6 cellular contexts compared by ENCODE assay signal in genomic region chr19:1237027-1237659, GRCh38. TPM values are rescaled to one million over a fixed set of nuclear protein-coding genes. Genes with fewer than 3 reads are reported as not detected.
DNase-seq lines count a peak whose midpoint lies in the region; TF ChIP-seq lines count a peak whose summit lies in the region.

No MANE protein-coding gene starts in this region.

- no peak overlapping the region for H2AFZ ChIP-seq in Loucy (ENCODE audit: low read length)

- TF ChIP-seq CTCF in Loucy (conservative IDR thresholded peaks at IDR 0.05; ENCODE audit: low read length) (no peak), sigmoid colon (IDR thresholded peaks at IDR 0.05) (no peak)

- intact Hi-C loops in sigmoid colon (cut with DNase I), result loop anchor here (2.0 kb wide), 1 partner anchor 16 kb away; no protein-coding TSS in a partner anchor

- H3K9me3 ChIP-seq in Loucy (ENCODE audit: insufficient read depth, low read depth, low read length) (no peaks in the 10 kb centered on the region), ectodermal cell (ENCODE audit: control insufficient read depth, low read length) (no peaks in the 10 kb centered on the region), sigmoid colon (no peaks in the 10 kb centered on the region)

- peaks cover 5% of the 10 kb centered on the region for H3K79me2 ChIP-seq in Loucy (ENCODE audit: insufficient read depth, low read length)

- H3K27ac ChIP-seq in ectodermal cell (ENCODE audit: insufficient read depth, low read depth, low read length, poor library complexity, severe bottlenecking) (no peak overlapping the region), sigmoid colon (peak overlapping the region in 3 of 4 donors; percentile 34 to 68 (median 61))

- 1% methylated on average over 60 of the region's 60 CpGs for WGBS in ectodermal cell, 2 experiments
- 1% methylated on average over 60 of the region's 60 CpGs for WGBS in sigmoid colon, 2 donors

- no peak for TF ChIP-seq EP300 in sigmoid colon (IDR thresholded peaks at IDR 0.05)

- H3F3A ChIP-seq in Loucy (ENCODE audit: low read depth), result peaks cover 10% of the 10 kb centered on the region; the same call in 1 of the 2 replicates

- DNase-seq in sigmoid colon (peak; percentile 82), hippocampal formation (lab: John Stamatoyannopoulos, UW) (no peak), iPS-NIHi7 (ENCODE audit: extremely low spot score) (no peak)
- DNase-seq in stimulated activated CD4-positive, alpha-beta T cell treated with anti-CD3 and anti-CD28 coated beads, Interleukin-15, amount 100 ng/mL, for 24 hours, result no peak

- H3K4me3 ChIP-seq in Loucy (ENCODE audit: low read length, poor library complexity, severe bottlenecking) (peak overlapping the region; percentile 60), ectodermal cell (ENCODE audit: insufficient read depth, low read depth, low read length) (peak overlapping the region; percentile 73), sigmoid colon (peak overlapping the region; percentile 33 to 64 (median 50))

- no peaks in the 10 kb centered on the region for H3K36me3 ChIP-seq in Loucy (ENCODE audit: insufficient read depth, low read length)
- H3K36me3 ChIP-seq in ectodermal cell (ENCODE audit: control insufficient read depth, insufficient read depth, low read length), result peaks cover 17% of the 10 kb centered on the region
- no peaks in the 10 kb centered on the region for H3K36me3 ChIP-seq in sigmoid colon

- no peaks in the 10 kb centered on the region for H4K20me1 ChIP-seq in Loucy (ENCODE audit: insufficient read depth, low read length, poor library complexity, severe bottlenecking)

- H3K9ac ChIP-seq in Loucy (ENCODE audit: low read depth, low read length, poor library complexity, severe bottlenecking), result no peak overlapping the region

- H3K9me2 ChIP-seq in Loucy (replicated peaks; ENCODE audit: low read depth, low read length), result no peaks in the 10 kb centered on the region

- H3K4me1 ChIP-seq in Loucy (ENCODE audit: insufficient read depth, low read length, poor library complexity, severe bottlenecking) (peaks cover 6% of the 10 kb centered on the region), ectodermal cell (ENCODE audit: control insufficient read depth, insufficient read depth, low read length) (peaks cover 3% of the 10 kb centered on the region), sigmoid colon (peaks cover 0 to 56% (median 52%) of the 10 kb centered on the region in 4 donors)

- peak overlapping the region; percentile 65 for H3K4me2 ChIP-seq in Loucy (ENCODE audit: low read depth, low read length, poor library complexity, severe bottlenecking)

- H3K27me3 ChIP-seq in Loucy (ENCODE audit: insufficient read depth, low read length, poor library complexity, severe bottlenecking) (no peaks in the 10 kb centered on the region), ectodermal cell (ENCODE audit: control insufficient read depth, insufficient read depth, low read length, poor library complexity, severe bottlenecking) (peaks cover 5% of the 10 kb centered on the region), sigmoid colon (peaks cover 6 to 19% (median 7%) of the 10 kb centered on the region in 3 donors)

- no peak for TF ChIP-seq POLR2A in sigmoid colon (IDR thresholded peaks at IDR 0.05)

RNA-seq across cellular contexts. Expression of gene CBARP, which starts 0.7 kb away (rescaled TPM):
- 19.8 TPM for polyA plus RNA-seq in ectodermal cell (2013, experiment 1 of 4)
- 16.0 TPM for polyA plus RNA-seq in ectodermal cell (2013, experiment 2 of 4)
- 20.8 TPM for polyA plus RNA-seq in ectodermal cell (2013, experiment 3 of 4)
- 21.1 TPM for polyA plus RNA-seq in ectodermal cell (2013, experiment 4 of 4)
- under 1 TPM in 3 of 4 donors, not detected in 1; 0.36 to 0.82 (median 0.81) TPM for total RNA-seq in sigmoid colon
- under 1 TPM in 1 of 3 donors, not detected in 2; 0.36 TPM for polyA plus RNA-seq in sigmoid colon

RNA-seq across cellular contexts. Expression of gene ATP5F1D, which starts 4.4 kb away (rescaled TPM):
- 126 TPM for polyA plus RNA-seq in ectodermal cell (2013, experiment 1 of 4)
- polyA plus RNA-seq in ectodermal cell (2013, experiment 2 of 4), result 105 TPM
- 117 TPM for polyA plus RNA-seq in ectodermal cell (2013, experiment 3 of 4)
- polyA plus RNA-seq in ectodermal cell (2013, experiment 4 of 4), result 124 TPM
- 100 to 1,000 TPM in 3 of 4 donors, 10 to 100 TPM in 1; 74.7 to 112 (median 104) TPM for total RNA-seq in sigmoid colon
- polyA plus RNA-seq in sigmoid colon, result 100 to 1,000 TPM; 294 to 390 (median 352) TPM

RNA-seq across cellular contexts. Expression of gene MIDN, which starts 11.2 kb away (rescaled TPM):
- polyA plus RNA-seq in ectodermal cell (2013, experiment 1 of 4), result 155 TPM
- polyA plus RNA-seq in ectodermal cell (2013, experiment 2 of 4), result 178 TPM
- polyA plus RNA-seq in ectodermal cell (2013, experiment 3 of 4), result 116 TPM
- polyA plus RNA-seq in ectodermal cell (2013, experiment 4 of 4), result 120 TPM
- 10 to 100 TPM; 14.6 to 70.3 (median 15.4) TPM for total RNA-seq in sigmoid colon
- polyA plus RNA-seq in sigmoid colon, result 10 to 100 TPM; 42.1 to 87.0 (median 57.7) TPM

RNA-seq across cellular contexts. Expression of gene STK11, which starts 31.6 kb away (rescaled TPM):
- 54.2 TPM for polyA plus RNA-seq in ectodermal cell (2013, experiment 1 of 4)
- 48.7 TPM for polyA plus RNA-seq in ectodermal cell (2013, experiment 2 of 4)
- polyA plus RNA-seq in ectodermal cell (2013, experiment 3 of 4), result 44.6 TPM
- polyA plus RNA-seq in ectodermal cell (2013, experiment 4 of 4), result 46.4 TPM
- 10 to 100 TPM; 36.4 to 51.0 (median 42.7) TPM for total RNA-seq in sigmoid colon
- polyA plus RNA-seq in sigmoid colon, result 10 to 100 TPM; 31.2 to 86.5 (median 41.8) TPM

RNA-seq across cellular contexts. Expression of gene CIRBP, which starts 32.0 kb away (rescaled TPM):
- polyA plus RNA-seq in ectodermal cell (2013, experiment 1 of 4), result 532 TPM
- polyA plus RNA-seq in ectodermal cell (2013, experiment 2 of 4), result 509 TPM
- 334 TPM for polyA plus RNA-seq in ectodermal cell (2013, experiment 3 of 4)
- 373 TPM for polyA plus RNA-seq in ectodermal cell (2013, experiment 4 of 4)
- total RNA-seq in sigmoid colon, result 1,000 to 10,000 TPM in 1 of 4 donors, 100 to 1,000 TPM in 3; 602 to 1,004 (median 791) TPM
- 100 to 1,000 TPM; 129 to 455 (median 265) TPM for polyA plus RNA-seq in sigmoid colon
